ENCODE assay signal across 1 cellular context in genomic region chr1:36396359-36396758, GRCh38.
TF ChIP-seq lines count a peak whose summit lies in the region.

No MANE protein-coding gene starts in this region.

TF ChIP-seq in H1, 55 proteins besides CTCF, POLR2A, EP300 and RAD21:
- no peak for TF ChIP-seq ATF2 (IDR thresholded peaks at IDR 0.05; ENCODE audit: low read length)
- TF ChIP-seq SIX5 (IDR thresholded peaks at IDR 0.05; ENCODE audit: low read depth, low read length): no peak
- no peak for TF ChIP-seq BCL11A (IDR thresholded peaks at IDR 0.05; ENCODE audit: low read depth in 2 of 2, low read length in 2 of 2)
- no peak for TF ChIP-seq MAFK (IDR thresholded peaks at IDR 0.05; ENCODE audit: low read depth, low read length)
- no peak for TF ChIP-seq SAP30 (IDR thresholded peaks at IDR 0.05; ENCODE audit: insufficient read depth, insufficient replicate concordance, low read length)
- TF ChIP-seq CTBP2 (IDR thresholded peaks at IDR 0.05; ENCODE audit: borderline replicate concordance, insufficient read depth, insufficient read length, low read length): no peak
- TF ChIP-seq JUND (IDR thresholded peaks at IDR 0.05; ENCODE audit: low read length): no peak
- TF ChIP-seq CHD1 (IDR thresholded peaks at IDR 0.05; ENCODE audit: low read depth, low read length): no peak
- TF ChIP-seq TAF7 (optimal IDR thresholded peaks at IDR 0.05; ENCODE audit: borderline replicate concordance, low read depth, low read length): no peak
- TF ChIP-seq FOSL1 (IDR thresholded peaks at IDR 0.05; ENCODE audit: insufficient read depth, low read depth, low read length): no peak
- no peak for TF ChIP-seq TAF1 (IDR thresholded peaks at IDR 0.05; ENCODE audit: low read depth, low read length)
- TF ChIP-seq HDAC2 (IDR thresholded peaks at IDR 0.05; ENCODE audit: borderline replicate concordance in 1 of 2, low read depth in 2 of 2, low read length in 2 of 2): no peak
- TF ChIP-seq BRCA1 (IDR thresholded peaks at IDR 0.05; ENCODE audit: low read depth, low read length): no peak
- TF ChIP-seq PHF8 (conservative IDR thresholded peaks at IDR 0.05; ENCODE audit: low read depth, low read length): no peak
- TF ChIP-seq EZH2 (IDR thresholded peaks at IDR 0.05; ENCODE audit: low read depth, low read length, severe bottlenecking): no peak
- no peak for TF ChIP-seq SP1 (IDR thresholded peaks at IDR 0.05; ENCODE audit: low read depth, low read length)
TF ChIP-seq in H1: peak in this region for 0.
